In the genomic region with DNA sequence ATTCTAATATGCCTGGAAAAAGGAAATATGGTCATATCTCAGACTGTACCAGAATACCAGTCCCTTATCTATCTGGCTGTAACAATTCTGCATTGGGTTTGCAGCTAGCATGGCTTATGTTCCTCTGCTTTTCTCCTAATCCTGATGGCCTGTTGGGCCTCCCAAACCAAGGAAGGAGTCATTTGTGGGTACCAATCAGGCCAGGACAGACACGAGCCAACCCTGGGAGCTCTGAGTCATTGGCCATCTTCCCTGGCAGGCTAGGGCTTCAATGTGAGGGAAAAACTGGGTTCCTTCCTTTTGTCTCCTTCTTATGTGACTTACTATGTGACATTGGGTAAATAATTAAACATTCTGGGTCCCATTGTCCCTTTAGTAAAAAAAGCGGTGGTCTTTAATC, we compare ENCODE assay signal across 17 cellular contexts. TPM values are rescaled to one million over a fixed set of nuclear protein-coding genes. Genes with fewer than 3 reads are reported as not detected.
"Had no signal": no experiment of that assay in that cellular context is flagged by ENCODE, and none has a peak within 500 bp of the region (broad histone marks: within the 10 kb centered on the region; RNA-seq: fewer than 3 reads in every experiment).

No MANE protein-coding gene starts in this region.

- H3K27me3 ChIP-seq: dorsolateral prefrontal cortex, esophagus squamous epithelium, ovary, uterus had no signal

- H3K9me3 Mint-ChIP-seq: neural crest cell; stimulated activated naive CD8-positive, alpha-beta T cell treated with anti-CD3 and anti-CD28 coated beads, Interleukin-15, amount 100 ng/mL, for 72 hours had no signal

- H3K27ac Mint-ChIP-seq: activated CD4-positive, alpha-beta memory T cell treated with anti-CD3 and anti-CD28 coated beads for 36 hours; T-helper 17 cell had no signal

- H3K27ac ChIP-seq: dorsolateral prefrontal cortex, esophagus squamous epithelium, ovary, uterus, VCaP had no signal

- H3K36me3 ChIP-seq: uterus had no signal

- DNase-seq: activated CD4-positive, alpha-beta memory T cell treated with anti-CD3 and anti-CD28 coated beads for 36 hours; activated naive CD4-positive, alpha-beta T cell; aorta; dorsolateral prefrontal cortex; esophagus squamous epithelium; hippocampal formation; kidney glomerular epithelial cell; mesendoderm; ovary; stimulated activated CD4-positive, alpha-beta T cell treated with anti-CD3 and anti-CD28 coated beads, Interleukin-4, amount 100 ng/mL, for 24 hours; stimulated activated naive CD8-positive, alpha-beta T cell treated with anti-CD3 and anti-CD28 coated beads, Interleukin-15, amount 100 ng/mL, for 72 hours; T-helper 17 cell; uterus had no signal

- H3K4me1 ChIP-seq: esophagus squamous epithelium, uterus had no signal

- H3K4me3 Mint-ChIP-seq: activated CD4-positive, alpha-beta memory T cell treated with anti-CD3 and anti-CD28 coated beads for 36 hours; neural crest cell; stimulated activated naive CD8-positive, alpha-beta T cell treated with anti-CD3 and anti-CD28 coated beads, Interleukin-15, amount 100 ng/mL, for 72 hours; T-helper 17 cell had no signal

- H3K9me3 ChIP-seq: esophagus squamous epithelium, uterus had no signal

- ATAC-seq: stimulated activated naive CD8-positive, alpha-beta T cell treated with anti-CD3 and anti-CD28 coated beads, Interleukin-15, amount 100 ng/mL, for 72 hours; T-helper 17 cell had no signal

- H3K4me3 ChIP-seq: dorsolateral prefrontal cortex, esophagus squamous epithelium, ovary, uterus had no signal

- H3K27me3 Mint-ChIP-seq: activated CD4-positive, alpha-beta memory T cell treated with anti-CD3 and anti-CD28 coated beads for 36 hours; stimulated activated naive CD8-positive, alpha-beta T cell treated with anti-CD3 and anti-CD28 coated beads, Interleukin-15, amount 100 ng/mL, for 72 hours; T-helper 17 cell had no signal

- H3K4me1 Mint-ChIP-seq: neural crest cell had no signal

RNA-seq across cellular contexts. Expression of gene MARCHF4, which starts 52.0 kb away (rescaled TPM):
- total RNA-seq: activated CD4-positive, alpha-beta memory T cell treated with anti-CD3 and anti-CD28 coated beads for 36 hours; bronchial epithelial cell; esophagus squamous epithelium; liver; T-helper 17 cell had no signal
- polyA plus RNA-seq: aorta, liver had no signal
